In genomic region chr20:57390604-57391438, GRCh38 we compare ENCODE assay signal across 1 cellular context.
TF ChIP-seq lines count a peak whose summit lies in the region.

Gene RBM38 (plus strand): TSS chr20:57391396. CDS start chr20:57391582, 186 bp downstream.

TF ChIP-seq in HEK293, 187 proteins besides CTCF, POLR2A, EP300 and RAD21 (continued from another document):
- TF ChIP-seq PRDM10 (tag by site-specific recombination; IDR thresholded peaks at IDR 0.05) (no peak), KLF1 (tag by site-specific recombination; IDR thresholded peaks at IDR 0.05) (peak; percentile 58), ZNF664 (tag by site-specific recombination; IDR thresholded peaks at IDR 0.05) (no peak), ZBTB17 (tag by site-specific recombination; IDR thresholded peaks at IDR 0.05) (peak; percentile 14; the same call in 1 of the 2 replicates), ZNF140 (tag by site-specific recombination; IDR thresholded peaks at IDR 0.05) (no peak), KLF9 (tag by site-specific recombination; IDR thresholded peaks at IDR 0.05; ENCODE audit: low read depth) (peak; percentile 41; the same call in 1 of the 2 replicates), OSR2 (tag by site-specific recombination; IDR thresholded peaks at IDR 0.05) (no peak), YY1 (tag by site-specific recombination; IDR thresholded peaks at IDR 0.05) (no peak), EGR2 (tag by site-specific recombination; IDR thresholded peaks at IDR 0.05; ENCODE audit: low read depth) (peak; percentile 37; the same call in 1 of the 2 replicates), ZEB2 (tag by site-specific recombination; IDR thresholded peaks at IDR 0.05) (no peak), ZNF146 (tag by site-specific recombination; IDR thresholded peaks at IDR 0.05) (no peak), ZNF621 (tag by site-specific recombination; IDR thresholded peaks at IDR 0.05) (no peak), ZNF558 (tag by site-specific recombination; IDR thresholded peaks at IDR 0.05) (no peak), ZBTB44 (tag by site-specific recombination; IDR thresholded peaks at IDR 0.05) (no peak), ZBTB48 (tag by site-specific recombination; IDR thresholded peaks at IDR 0.05) (no peak), ZNF677 (tag by site-specific recombination; IDR thresholded peaks at IDR 0.05) (no peak), ZNF112 (tag by site-specific recombination; IDR thresholded peaks at IDR 0.05) (no peak), ZNF239 (tag by site-specific recombination; IDR thresholded peaks at IDR 0.05) (no peak), ZNF132 (tag by site-specific recombination; IDR thresholded peaks at IDR 0.05; ENCODE audit: borderline replicate concordance) (no peak), ZNF785 (tag by site-specific recombination; IDR thresholded peaks at IDR 0.05) (no peak), KLF7 (tag by site-specific recombination; IDR thresholded peaks at IDR 0.05; ENCODE audit: borderline replicate concordance) (peak; percentile 58; the same call in 1 of the 2 replicates), KLF8 (tag by site-specific recombination; IDR thresholded peaks at IDR 0.05) (peak; percentile 78; the same call in 1 of the 2 replicates), ZNF362 (tag by site-specific recombination; IDR thresholded peaks at IDR 0.05) (no peak), ZNF211 (tag by site-specific recombination; IDR thresholded peaks at IDR 0.05; ENCODE audit: low read depth) (no peak), ZNF777 (tag by site-specific recombination; IDR thresholded peaks at IDR 0.05; ENCODE audit: borderline replicate concordance) (no peak), SCRT2 (tag by site-specific recombination; IDR thresholded peaks at IDR 0.05) (no peak), ZNF354C (tag by site-specific recombination; IDR thresholded peaks at IDR 0.05; ENCODE audit: borderline replicate concordance, low read depth) (no peak), ZBTB20 (tag by site-specific recombination; IDR thresholded peaks at IDR 0.05) (no peak), ZNF791 (tag by site-specific recombination; IDR thresholded peaks at IDR 0.05) (no peak)
- TF ChIP-seq, protein P1, sequence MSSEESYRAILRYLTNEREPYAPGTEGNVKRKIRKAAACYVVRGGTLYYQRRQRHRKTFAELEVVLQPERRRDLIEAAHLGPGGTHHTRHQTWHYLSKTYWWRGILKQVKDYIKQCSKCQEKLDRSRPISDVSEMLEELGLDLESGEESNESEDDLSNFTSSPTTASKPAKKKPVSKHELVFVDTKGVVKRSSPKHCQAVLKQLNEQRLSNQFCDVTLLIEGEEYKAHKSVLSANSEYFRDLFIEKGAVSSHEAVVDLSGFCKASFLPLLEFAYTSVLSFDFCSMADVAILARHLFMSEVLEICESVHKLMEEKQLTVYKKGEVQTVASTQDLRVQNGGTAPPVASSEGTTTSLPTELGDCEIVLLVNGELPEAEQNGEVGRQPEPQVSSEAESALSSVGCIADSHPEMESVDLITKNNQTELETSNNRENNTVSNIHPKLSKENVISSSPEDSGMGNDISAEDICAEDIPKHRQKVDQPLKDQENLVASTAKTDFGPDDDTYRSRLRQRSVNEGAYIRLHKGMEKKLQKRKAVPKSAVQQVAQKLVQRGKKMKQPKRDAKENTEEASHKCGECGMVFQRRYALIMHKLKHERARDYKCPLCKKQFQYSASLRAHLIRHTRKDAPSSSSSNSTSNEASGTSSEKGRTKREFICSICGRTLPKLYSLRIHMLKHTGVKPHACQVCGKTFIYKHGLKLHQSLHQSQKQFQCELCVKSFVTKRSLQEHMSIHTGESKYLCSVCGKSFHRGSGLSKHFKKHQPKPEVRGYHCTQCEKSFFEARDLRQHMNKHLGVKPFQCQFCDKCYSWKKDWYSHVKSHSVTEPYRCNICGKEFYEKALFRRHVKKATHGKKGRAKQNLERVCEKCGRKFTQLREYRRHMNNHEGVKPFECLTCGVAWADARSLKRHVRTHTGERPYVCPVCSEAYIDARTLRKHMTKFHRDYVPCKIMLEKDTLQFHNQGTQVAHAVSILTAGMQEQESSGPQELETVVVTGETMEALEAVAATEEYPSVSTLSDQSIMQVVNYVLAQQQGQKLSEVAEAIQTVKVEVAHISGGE (tag by site-specific recombination; conservative IDR thresholded peaks at IDR 0.05; ENCODE audit: low read depth): no peak
- TF ChIP-seq, protein P2, sequence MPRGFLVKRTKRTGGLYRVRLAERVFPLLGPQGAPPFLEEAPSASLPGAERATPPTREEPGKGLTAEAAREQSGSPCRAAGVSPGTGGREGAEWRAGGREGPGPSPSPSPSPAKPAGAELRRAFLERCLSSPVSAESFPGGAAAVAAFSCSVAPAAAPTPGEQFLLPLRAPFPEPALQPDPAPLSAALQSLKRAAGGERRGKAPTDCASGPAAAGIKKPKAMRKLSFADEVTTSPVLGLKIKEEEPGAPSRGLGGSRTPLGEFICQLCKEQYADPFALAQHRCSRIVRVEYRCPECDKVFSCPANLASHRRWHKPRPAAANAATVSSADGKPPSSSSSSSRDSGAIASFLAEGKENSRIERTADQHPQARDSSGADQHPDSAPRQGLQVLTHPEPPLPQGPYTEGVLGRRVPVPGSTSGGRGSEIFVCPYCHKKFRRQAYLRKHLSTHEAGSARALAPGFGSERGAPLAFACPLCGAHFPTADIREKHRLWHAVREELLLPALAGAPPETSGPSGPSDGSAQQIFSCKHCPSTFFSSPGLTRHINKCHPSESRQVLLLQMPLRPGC (tag by site-specific recombination; IDR thresholded peaks at IDR 0.05): no peak
